Comparison of ENCODE assay signal across 20 cellular contexts in the genomic region with DNA sequence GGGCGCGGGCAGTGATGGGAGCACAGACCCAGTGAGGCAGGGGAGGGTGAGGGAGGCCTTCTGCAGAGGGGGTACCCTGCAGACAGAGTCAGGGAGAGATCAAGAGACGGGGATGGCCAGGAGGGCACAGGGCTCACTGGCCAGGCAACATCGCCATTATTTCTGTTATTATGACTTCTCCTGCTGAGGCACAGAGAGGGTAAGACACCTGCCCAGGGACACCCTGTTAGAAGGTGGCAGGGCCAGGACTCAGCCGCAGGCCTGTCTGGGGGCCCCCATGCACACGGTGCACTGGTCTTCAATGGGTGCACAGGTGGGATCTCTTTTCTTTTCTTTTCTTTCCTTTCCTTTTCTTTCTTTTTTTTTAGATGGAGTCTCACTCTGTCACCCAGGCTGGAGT. TPM values are rescaled to one million over a fixed set of nuclear protein-coding genes. Genes with fewer than 3 reads are reported as not detected.
DNase-seq lines count a peak whose midpoint lies in the region; ATAC-seq and TF ChIP-seq lines count a peak whose summit lies in the region.
"Had no signal": no experiment of that assay in that cellular context is flagged by ENCODE, and none has a peak within 500 bp of the region (broad histone marks: within the 10 kb centered on the region; RNA-seq: fewer than 3 reads in every experiment).

No MANE protein-coding gene starts in this region.

- peak overlapping the region; percentile 88 for H3K27ac ChIP-seq in RWPE1
- peak overlapping the region; percentile 82 for H3K27ac ChIP-seq in substantia nigra (ENCODE audit: low read depth, low read length, poor library complexity, severe bottlenecking)
- no peak overlapping the region for H3K27ac ChIP-seq in brain microvascular endothelial cell

- peaks cover 10% of the 10 kb centered on the region for H3K4me1 Mint-ChIP-seq in activated naive CD4-positive, alpha-beta T cell treated with anti-CD3 and anti-CD28 coated beads, Interleukin-2, amount 50 U/mL, for 24 hours
- H3K4me1 Mint-ChIP-seq in activated naive CD4-positive, alpha-beta T cell treated with anti-CD3 and anti-CD28 coated beads for 36 hours (ENCODE audit: low read depth) = peaks cover 9% of the 10 kb centered on the region
- peaks cover 21% of the 10 kb centered on the region for H3K4me1 Mint-ChIP-seq in glutamatergic neuron (ENCODE audit: low read depth, unreplicated experiment)

- in situ Hi-C loops in brain microvascular endothelial cell (cut with HindIII; ENCODE audit: low pct_ligation_motif_present, low sequenced_read_pairs) = loop anchor here (25.0 kb wide), 1 partner anchor 131 kb away; no protein-coding TSS in a partner anchor

- DNase-seq in activated naive CD4-positive, alpha-beta T cell treated with anti-CD3 and anti-CD28 coated beads for 36 hours = no peak
- DNase-seq in RWPE1 (ENCODE audit: low spot score) (no peak), glutamatergic neuron (no peak), substantia nigra (lab: John Stamatoyannopoulos, UW) (no peak), germinal center (ENCODE audit: low spot score) (no peak), brain microvascular endothelial cell (no peak)
- DNase-seq: 8988T; BE2C; CD4-positive, alpha-beta T cell; DMS153; GDM1; KG1; NCI-H1417; NCI-H187; NCI-H226; NCI-H524; NCI-H82 had no signal

- CTCF ChIA-PET in activated naive CD4-positive, alpha-beta T cell treated with anti-CD3 and anti-CD28 coated beads for 36 hours (lab: Charles Lee) = interaction anchor here (1.1 to 1.2 kb wide), 2 partner anchors 13 to 142 kb away, joined by 5 read pairs; no protein-coding TSS in a partner anchor
- CTCF ChIA-PET in RWPE1 (lab: Yijun Ruan, JAX) = no interaction called here

- H3K27me3 ChIP-seq in brain microvascular endothelial cell (replicated peaks) = no peaks in the 10 kb centered on the region
- H3K27me3 ChIP-seq: BE2C had no signal

- intact Hi-C loops in activated naive CD4-positive, alpha-beta T cell treated with anti-CD3 and anti-CD28 coated beads for 36 hours (cut with micrococcal nuclease) = no loop called here

- no peak overlapping the region for H3K4me3 Mint-ChIP-seq in activated naive CD4-positive, alpha-beta T cell treated with anti-CD3 and anti-CD28 coated beads, Interleukin-2, amount 50 U/mL, for 24 hours
- no peak overlapping the region for H3K4me3 Mint-ChIP-seq in activated naive CD4-positive, alpha-beta T cell treated with anti-CD3 and anti-CD28 coated beads for 36 hours
- no peak overlapping the region for H3K4me3 Mint-ChIP-seq in glutamatergic neuron (ENCODE audit: unreplicated experiment)
- H3K4me3 Mint-ChIP-seq: CD4-positive, alpha-beta T cell had no signal

- H3K36me3 ChIP-seq in brain microvascular endothelial cell (replicated peaks) = no peaks in the 10 kb centered on the region
- H3K36me3 ChIP-seq: BE2C had no signal

- ATAC-seq in GM19035 (IDR thresholded peaks at IDR 0.05; ENCODE audit: unreplicated experiment) = no peak

- POLR2A ChIA-PET in RWPE1 (lab: Yijun Ruan, JAX; ENCODE audit: low non-redundant PET) = no interaction called here

- H3K36me3 Mint-ChIP-seq in activated naive CD4-positive, alpha-beta T cell treated with anti-CD3 and anti-CD28 coated beads, Interleukin-2, amount 50 U/mL, for 24 hours = no peaks in the 10 kb centered on the region
- H3K36me3 Mint-ChIP-seq in activated naive CD4-positive, alpha-beta T cell treated with anti-CD3 and anti-CD28 coated beads for 36 hours (ENCODE audit: low read depth) = no peaks in the 10 kb centered on the region
- no peaks in the 10 kb centered on the region for H3K36me3 Mint-ChIP-seq in glutamatergic neuron (ENCODE audit: unreplicated experiment)

- no peaks in the 10 kb centered on the region for H3K27me3 Mint-ChIP-seq in activated naive CD4-positive, alpha-beta T cell treated with anti-CD3 and anti-CD28 coated beads, Interleukin-2, amount 50 U/mL, for 24 hours
- H3K27me3 Mint-ChIP-seq in activated naive CD4-positive, alpha-beta T cell treated with anti-CD3 and anti-CD28 coated beads for 36 hours (ENCODE audit: low read depth) = no peaks in the 10 kb centered on the region
- peaks cover 11% of the 10 kb centered on the region for H3K27me3 Mint-ChIP-seq in glutamatergic neuron (ENCODE audit: unreplicated experiment)
- H3K27me3 Mint-ChIP-seq: CD4-positive, alpha-beta T cell had no signal

- TF ChIP-seq CTCF in RWPE1 (conservative IDR thresholded peaks at IDR 0.05; ENCODE audit: low read depth) (no peak), glutamatergic neuron (IDR thresholded peaks at IDR 0.05; ENCODE audit: partially characterized antibody, unreplicated experiment) (no peak), brain microvascular endothelial cell (IDR thresholded peaks at IDR 0.05; ENCODE audit: low read depth, low read length, missing control alignments) (no peak)

- H3K9me3 Mint-ChIP-seq in activated naive CD4-positive, alpha-beta T cell treated with anti-CD3 and anti-CD28 coated beads, Interleukin-2, amount 50 U/mL, for 24 hours = no peaks in the 10 kb centered on the region
- H3K9me3 Mint-ChIP-seq in activated naive CD4-positive, alpha-beta T cell treated with anti-CD3 and anti-CD28 coated beads for 36 hours = no peaks in the 10 kb centered on the region
- peaks cover 19% of the 10 kb centered on the region for H3K9me3 Mint-ChIP-seq in glutamatergic neuron (ENCODE audit: unreplicated experiment)
- H3K9me3 Mint-ChIP-seq: CD4-positive, alpha-beta T cell had no signal

- H3K4me3 ChIP-seq in brain microvascular endothelial cell (ENCODE audit: low read depth, low read length) = no peak overlapping the region

- peak overlapping the region; percentile 41 for H3K27ac Mint-ChIP-seq in activated naive CD4-positive, alpha-beta T cell treated with anti-CD3 and anti-CD28 coated beads, Interleukin-2, amount 50 U/mL, for 24 hours
- H3K27ac Mint-ChIP-seq in activated naive CD4-positive, alpha-beta T cell treated with anti-CD3 and anti-CD28 coated beads for 36 hours = no peak overlapping the region
- H3K27ac Mint-ChIP-seq in glutamatergic neuron (ENCODE audit: unreplicated experiment) = peak overlapping the region; percentile 8
- H3K27ac Mint-ChIP-seq: CD4-positive, alpha-beta T cell had no signal

RNA-seq across cellular contexts. Expression of gene BLOC1S4, which starts 15.8 kb away (rescaled TPM):
- 10 to 100 TPM; 11.0 to 11.8 TPM for total RNA-seq in activated naive CD4-positive, alpha-beta T cell treated with anti-CD3 and anti-CD28 coated beads for 36 hours
- 22.5 TPM for total RNA-seq in glutamatergic neuron (ENCODE audit: unreplicated experiment)

RNA-seq across cellular contexts. Expression of gene MRFAP1L1, which starts 22.1 kb away (rescaled TPM):
- total RNA-seq in activated naive CD4-positive, alpha-beta T cell treated with anti-CD3 and anti-CD28 coated beads for 36 hours = 10 to 100 TPM; 37.0 to 38.6 TPM
- 66.1 TPM for total RNA-seq in glutamatergic neuron (ENCODE audit: unreplicated experiment)

RNA-seq across cellular contexts. Expression of gene S100P, which starts 38.1 kb away (rescaled TPM):
- total RNA-seq in activated naive CD4-positive, alpha-beta T cell treated with anti-CD3 and anti-CD28 coated beads for 36 hours = 10 to 100 TPM in 1 of 2 experiments, 1 to 10 TPM in 1; 8.5 to 10.0 TPM
- not detected for total RNA-seq in glutamatergic neuron (ENCODE audit: unreplicated experiment)
- total RNA-seq: Daoy had no signal

RNA-seq across cellular contexts. Expression of gene KIAA0232, which starts 50.7 kb away (rescaled TPM):
- total RNA-seq in activated naive CD4-positive, alpha-beta T cell treated with anti-CD3 and anti-CD28 coated beads for 36 hours = 10 to 100 TPM; 13.5 to 14.4 TPM
- 64.4 TPM for total RNA-seq in glutamatergic neuron (ENCODE audit: unreplicated experiment)
